Comparison of ENCODE assay signal across 8 cellular contexts in genomic region chr20:58236612-58237317, GRCh38. TPM values are rescaled to one million over a fixed set of nuclear protein-coding genes. Genes with fewer than 3 reads are reported as not detected.
DNase-seq lines count a peak whose midpoint lies in the region; ATAC-seq, FAIRE-seq and TF ChIP-seq lines count a peak whose summit lies in the region.

No MANE protein-coding gene starts in this region.

- no peaks in the 10 kb centered on the region for H3K9me3 ChIP-seq in neural progenitor cell (ENCODE audit: low read depth)
- H3K9me3 ChIP-seq in stomach: no peaks in the 10 kb centered on the region

- no peak overlapping the region for H3K27ac ChIP-seq in neural progenitor cell
- peak overlapping the region in 1 of 5 donors; percentile 13 for H3K27ac ChIP-seq in stomach

- peaks cover 4% of the 10 kb centered on the region for H3K4me1 ChIP-seq in neural progenitor cell
- peaks cover 0 to 15% (median 7%) of the 10 kb centered on the region in 4 donors for H3K4me1 ChIP-seq in stomach

- H2AFZ ChIP-seq in neural progenitor cell (replicated peaks): peak overlapping the region; percentile 57

- peak; percentile 90 for TF ChIP-seq CTCF in D721Med (IDR thresholded peaks at IDR 0.05; ENCODE audit: insufficient read depth, missing control alignments)
- peak; percentile 99 for TF ChIP-seq CTCF in neural progenitor cell (IDR thresholded peaks at IDR 0.05)
- TF ChIP-seq CTCF in stomach (IDR thresholded peaks at IDR 0.05): peak in 5 of 7 experiments; percentile 70 to 97 (median 92)

- H3K9me3 Mint-ChIP-seq in neural progenitor cell: no peaks in the 10 kb centered on the region

- TF ChIP-seq EP300 in stomach (IDR thresholded peaks at IDR 0.05): no peak

- H3K36me3 Mint-ChIP-seq in neural progenitor cell: peaks cover 5% of the 10 kb centered on the region

- peak overlapping the region; percentile 81 for H3K4me3 Mint-ChIP-seq in neural progenitor cell

- in situ Hi-C loops in KBM-7 (cut with MboI; ENCODE audit: low pct_unique_long_range_greater_than_20kb, low sequenced_read_pairs): loop anchor here (25.0 kb wide), 1 partner anchor 601 kb away; no protein-coding TSS in a partner anchor

- 1 to 3% (median 1%) methylated on average over 36 to 43 of the region's 43 CpGs for whole genome bisulfite sequencing in stomach, 5 donors

- peak overlapping the region; percentile 85 for H3K4me2 ChIP-seq in neural progenitor cell

- no peak overlapping the region for H3K27ac Mint-ChIP-seq in neural progenitor cell

- H3F3A ChIP-seq in neural progenitor cell (ENCODE audit: low read depth): peaks cover 7% of the 10 kb centered on the region

- no peak for TF ChIP-seq POLR2A in stomach (IDR thresholded peaks at IDR 0.05)

- no peak for FAIRE-seq in D721Med (lab: Jason Lieb, UNC)

- peaks cover 14% of the 10 kb centered on the region for H4K20me1 ChIP-seq in neural progenitor cell (ENCODE audit: low read depth)

- H3K27me3 ChIP-seq in neural progenitor cell (peaks cover 17% of the 10 kb centered on the region), stomach (no peaks in the 10 kb centered on the region)

- DNase-seq in D721Med (ENCODE audit: insufficient read length, low spot score) (peak; percentile 63), KBM-7 (peak; percentile 83), RPMI8226 (peak; percentile 80), foreskin melanocyte (peak; percentile 69), neural progenitor cell (ENCODE audit: low spot score) (peak; percentile 75), stomach (peak; percentile 75)
- peak; percentile 94 for DNase-seq in activated effector memory CD4-positive, alpha-beta T cell treated with anti-CD3 and anti-CD28 coated beads, Interleukin-2, amount 50 U/mL, for 16 hours

- intact Hi-C loops in stomach (cut with DNase I; ENCODE audit: low total_unique reads): loop anchor here (10.0 kb wide), 1 partner anchor 208 kb away; no protein-coding TSS in a partner anchor

- peak overlapping the region; percentile 51 for H3K4me3 ChIP-seq in neural progenitor cell
- peak overlapping the region; percentile 38 to 54 (median 50) for H3K4me3 ChIP-seq in stomach

- H3K36me3 ChIP-seq in neural progenitor cell (no peaks in the 10 kb centered on the region), stomach (peaks cover 13 to 64% (median 53%) of the 10 kb centered on the region in 4 donors)

- peaks cover 2% of the 10 kb centered on the region for H3K27me3 Mint-ChIP-seq in neural progenitor cell (ENCODE audit: insufficient read depth, low read depth)

- no peak overlapping the region for H3K9ac ChIP-seq in neural progenitor cell

- H3K4me1 Mint-ChIP-seq in neural progenitor cell: peaks cover 9% of the 10 kb centered on the region

- peak; percentile 68 for ATAC-seq in GM21447 (IDR thresholded peaks at IDR 0.05; ENCODE audit: unreplicated experiment)

- no peaks in the 10 kb centered on the region for H3K79me2 ChIP-seq in neural progenitor cell (ENCODE audit: low read depth)

RNA-seq across cellular contexts. Expression of gene ANKRD60, which starts 8.3 kb away (rescaled TPM):
- not detected in 2 replicates for total RNA-seq in neural progenitor cell (ENCODE audit: low replicate concordance)
- total RNA-seq in stomach: not detected
- polyA plus RNA-seq in stomach: not detected
